ENCODE assay signal across 25 cellular contexts in the genomic region with DNA sequence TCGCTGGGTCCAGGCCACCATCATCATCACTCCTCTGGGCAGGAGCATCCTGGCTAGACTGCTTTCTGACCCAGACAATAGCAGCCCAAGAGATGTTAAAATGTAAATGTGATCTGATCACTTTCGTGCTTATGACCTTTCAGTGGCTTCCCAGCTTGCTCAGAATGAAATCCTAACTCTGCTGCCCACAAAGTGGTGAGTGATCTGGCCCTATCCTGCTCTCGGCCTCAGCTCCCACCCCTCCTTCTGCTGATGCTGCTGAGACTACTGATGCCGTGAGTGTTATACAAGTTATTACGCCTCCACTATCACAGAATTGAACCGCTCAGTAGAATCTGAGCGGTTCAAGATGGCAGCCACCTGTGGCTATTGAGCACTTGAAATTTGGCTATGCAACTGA. TPM values are rescaled to one million over a fixed set of nuclear protein-coding genes. Genes with fewer than 3 reads are reported as not detected.
"Had no signal": no experiment of that assay in that cellular context is flagged by ENCODE, and none has a peak within 500 bp of the region (broad histone marks: within the 10 kb centered on the region; RNA-seq: fewer than 3 reads in every experiment).

No MANE protein-coding gene starts in this region.

- H3K36me3 Mint-ChIP-seq: activated naive CD4-positive, alpha-beta T cell treated with anti-CD3 and anti-CD28 coated beads, Interleukin-2, amount 50 U/mL, for 24 hours; immature natural killer cell had no signal

- H3K27me3 Mint-ChIP-seq: activated naive CD4-positive, alpha-beta T cell treated with anti-CD3 and anti-CD28 coated beads, Interleukin-2, amount 50 U/mL, for 24 hours; dendritic cell treated with granulocyte-macrophage colony-stimulating factor and Interleukin-4, amounts not matched to agents 40 ng/mL and 50 ng/mL, for 4 days had no signal

- H3K9me3 Mint-ChIP-seq: activated CD8-positive, alpha-beta T cell treated with anti-CD3 and anti-CD28 coated beads for 36 hours; activated naive CD4-positive, alpha-beta T cell treated with anti-CD3 and anti-CD28 coated beads, Interleukin-2, amount 50 U/mL, for 24 hours; dendritic cell treated with granulocyte-macrophage colony-stimulating factor and Interleukin-4, amounts not matched to agents 40 ng/mL and 50 ng/mL, for 4 days; immature natural killer cell had no signal

- H3K27ac Mint-ChIP-seq: activated CD8-positive, alpha-beta T cell treated with anti-CD3 and anti-CD28 coated beads for 36 hours; activated naive CD4-positive, alpha-beta T cell treated with anti-CD3 and anti-CD28 coated beads, Interleukin-2, amount 50 U/mL, for 24 hours; dendritic cell treated with granulocyte-macrophage colony-stimulating factor and Interleukin-4, amounts not matched to agents 40 ng/mL and 50 ng/mL, for 4 days; immature natural killer cell had no signal

- H3K4me1 Mint-ChIP-seq: activated naive CD4-positive, alpha-beta T cell treated with anti-CD3 and anti-CD28 coated beads, Interleukin-2, amount 50 U/mL, for 24 hours; immature natural killer cell had no signal

- DNase-seq: activated CD8-positive, alpha-beta T cell treated with anti-CD3 and anti-CD28 coated beads for 36 hours; activated gamma-delta T cell; activated T-cell treated with anti-CD3 and anti-CD28 coated beads, Interleukin-2, amount 50 U/mL, for 48 hours; effector memory CD4-positive, alpha-beta T cell; esophagus squamous epithelium; heart right ventricle; immature natural killer cell; kidney glomerular epithelial cell; left ventricle myocardium inferior; mammary epithelial cell; midbrain; retina; spleen; stimulated activated CD4-positive, alpha-beta T cell treated with anti-CD3 and anti-CD28 coated beads, Interleukin-4, amount 100 ng/mL, for 4 hours; stimulated activated naive CD4-positive, alpha-beta T cell treated with Interleukin-2 at 50 U/mL for 16 hours; T-helper 2 cell; uterus; WERI-Rb-1 had no signal

- ATAC-seq: activated CD8-positive, alpha-beta T cell treated with anti-CD3 and anti-CD28 coated beads for 36 hours; heart right ventricle had no signal

- H3K4me3 Mint-ChIP-seq: activated CD8-positive, alpha-beta T cell treated with anti-CD3 and anti-CD28 coated beads for 36 hours; activated naive CD4-positive, alpha-beta T cell treated with anti-CD3 and anti-CD28 coated beads, Interleukin-2, amount 50 U/mL, for 24 hours; dendritic cell treated with granulocyte-macrophage colony-stimulating factor and Interleukin-4, amounts not matched to agents 40 ng/mL and 50 ng/mL, for 4 days; immature natural killer cell had no signal

RNA-seq across cellular contexts. Expression of a gene that starts 26.2 kb away (rescaled TPM):
- total RNA-seq: activated CD8-positive, alpha-beta T cell treated with anti-CD3 and anti-CD28 coated beads for 36 hours; cerebellum; heart right ventricle; left ventricle myocardium inferior; myocyte; omental fat pad; posterior vena cava; tibial nerve; uterus had no signal
